2 cellular contexts compared by ENCODE assay signal in the genomic region with DNA sequence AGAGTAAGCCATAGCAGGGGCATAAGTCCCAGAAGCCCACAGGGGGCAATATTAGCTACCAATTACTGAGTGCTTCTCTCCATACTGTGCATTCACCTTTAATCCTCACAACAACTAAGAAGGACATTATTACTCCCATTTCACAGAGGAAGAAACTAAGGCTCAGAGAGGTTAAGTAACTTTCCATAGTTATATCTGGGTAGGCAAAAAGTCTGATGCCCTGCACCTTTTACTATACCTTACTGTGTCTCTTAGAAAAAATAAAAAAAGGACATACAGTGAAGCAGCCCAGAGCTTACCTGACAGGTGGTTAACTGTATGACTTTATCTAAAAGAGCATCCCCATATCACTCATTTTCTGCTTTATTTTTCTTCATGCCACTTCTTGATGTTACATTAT.
TF ChIP-seq lines count a peak whose summit lies in the region.

No MANE protein-coding gene starts in this region.

TF ChIP-seq in IMR-90, 13 proteins besides CTCF, POLR2A, EP300 and RAD21 (continued from another document):
- TF ChIP-seq CEBPB (IDR thresholded peaks at IDR 0.05; ENCODE audit: low read depth, low read length) (no peak), NFE2L2 (IDR thresholded peaks at IDR 0.05; ENCODE audit: low read depth, low read length) (no peak), SMC3 (IDR thresholded peaks at IDR 0.05; ENCODE audit: low read depth, low read length) (no peak), CHD1 (IDR thresholded peaks at IDR 0.05; ENCODE audit: low read depth, low read length) (no peak), FOS (IDR thresholded peaks at IDR 0.05; ENCODE audit: low read depth, low read length) (no peak), MXI1 (IDR thresholded peaks at IDR 0.05; ENCODE audit: borderline replicate concordance, low read depth, low read length) (no peak), MAFK (IDR thresholded peaks at IDR 0.05; ENCODE audit: low read depth, low read length) (no peak), MAZ (IDR thresholded peaks at IDR 0.05; ENCODE audit: borderline replicate concordance, low read depth, low read length) (no peak)
- TF ChIP-seq, protein P1, sequence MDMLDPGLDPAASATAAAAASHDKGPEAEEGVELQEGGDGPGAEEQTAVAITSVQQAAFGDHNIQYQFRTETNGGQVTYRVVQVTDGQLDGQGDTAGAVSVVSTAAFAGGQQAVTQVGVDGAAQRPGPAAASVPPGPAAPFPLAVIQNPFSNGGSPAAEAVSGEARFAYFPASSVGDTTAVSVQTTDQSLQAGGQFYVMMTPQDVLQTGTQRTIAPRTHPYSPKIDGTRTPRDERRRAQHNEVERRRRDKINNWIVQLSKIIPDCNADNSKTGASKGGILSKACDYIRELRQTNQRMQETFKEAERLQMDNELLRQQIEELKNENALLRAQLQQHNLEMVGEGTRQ (IDR thresholded peaks at IDR 0.05; ENCODE audit: low read depth, low read length), result no peak

TF ChIP-seq in SK-N-SH treated with all-trans-retinoic acid at 6 μM for 48 hours, 23 proteins besides CTCF, POLR2A, EP300 and RAD21:
- TF ChIP-seq, protein P2, sequence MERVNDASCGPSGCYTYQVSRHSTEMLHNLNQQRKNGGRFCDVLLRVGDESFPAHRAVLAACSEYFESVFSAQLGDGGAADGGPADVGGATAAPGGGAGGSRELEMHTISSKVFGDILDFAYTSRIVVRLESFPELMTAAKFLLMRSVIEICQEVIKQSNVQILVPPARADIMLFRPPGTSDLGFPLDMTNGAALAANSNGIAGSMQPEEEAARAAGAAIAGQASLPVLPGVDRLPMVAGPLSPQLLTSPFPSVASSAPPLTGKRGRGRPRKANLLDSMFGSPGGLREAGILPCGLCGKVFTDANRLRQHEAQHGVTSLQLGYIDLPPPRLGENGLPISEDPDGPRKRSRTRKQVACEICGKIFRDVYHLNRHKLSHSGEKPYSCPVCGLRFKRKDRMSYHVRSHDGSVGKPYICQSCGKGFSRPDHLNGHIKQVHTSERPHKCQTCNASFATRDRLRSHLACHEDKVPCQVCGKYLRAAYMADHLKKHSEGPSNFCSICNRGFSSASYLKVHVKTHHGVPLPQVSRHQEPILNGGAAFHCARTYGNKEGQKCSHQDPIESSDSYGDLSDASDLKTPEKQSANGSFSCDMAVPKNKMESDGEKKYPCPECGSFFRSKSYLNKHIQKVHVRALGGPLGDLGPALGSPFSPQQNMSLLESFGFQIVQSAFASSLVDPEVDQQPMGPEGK (CRISPR knock-in tag; IDR thresholded peaks at IDR 0.05; ENCODE audit: borderline replicate concordance), result no peak
- no peak for TF ChIP-seq ESRRG (CRISPR knock-in tag; IDR thresholded peaks at IDR 0.05)
- no peak for TF ChIP-seq ZNF8 (CRISPR knock-in tag; IDR thresholded peaks at IDR 0.05)
- no peak for TF ChIP-seq PPARA (CRISPR knock-in tag; IDR thresholded peaks at IDR 0.05; ENCODE audit: borderline replicate concordance)
- TF ChIP-seq, protein P3, sequence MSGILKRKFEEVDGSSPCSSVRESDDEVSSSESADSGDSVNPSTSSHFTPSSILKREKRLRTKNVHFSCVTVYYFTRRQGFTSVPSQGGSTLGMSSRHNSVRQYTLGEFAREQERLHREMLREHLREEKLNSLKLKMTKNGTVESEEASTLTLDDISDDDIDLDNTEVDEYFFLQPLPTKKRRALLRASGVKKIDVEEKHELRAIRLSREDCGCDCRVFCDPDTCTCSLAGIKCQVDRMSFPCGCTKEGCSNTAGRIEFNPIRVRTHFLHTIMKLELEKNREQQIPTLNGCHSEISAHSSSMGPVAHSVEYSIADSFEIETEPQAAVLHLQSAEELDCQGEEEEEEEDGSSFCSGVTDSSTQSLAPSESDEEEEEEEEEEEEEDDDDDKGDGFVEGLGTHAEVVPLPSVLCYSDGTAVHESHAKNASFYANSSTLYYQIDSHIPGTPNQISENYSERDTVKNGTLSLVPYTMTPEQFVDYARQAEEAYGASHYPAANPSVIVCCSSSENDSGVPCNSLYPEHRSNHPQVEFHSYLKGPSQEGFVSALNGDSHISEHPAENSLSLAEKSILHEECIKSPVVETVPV (CRISPR knock-in tag; IDR thresholded peaks at IDR 0.05), result no peak
- TF ChIP-seq, protein P4, sequence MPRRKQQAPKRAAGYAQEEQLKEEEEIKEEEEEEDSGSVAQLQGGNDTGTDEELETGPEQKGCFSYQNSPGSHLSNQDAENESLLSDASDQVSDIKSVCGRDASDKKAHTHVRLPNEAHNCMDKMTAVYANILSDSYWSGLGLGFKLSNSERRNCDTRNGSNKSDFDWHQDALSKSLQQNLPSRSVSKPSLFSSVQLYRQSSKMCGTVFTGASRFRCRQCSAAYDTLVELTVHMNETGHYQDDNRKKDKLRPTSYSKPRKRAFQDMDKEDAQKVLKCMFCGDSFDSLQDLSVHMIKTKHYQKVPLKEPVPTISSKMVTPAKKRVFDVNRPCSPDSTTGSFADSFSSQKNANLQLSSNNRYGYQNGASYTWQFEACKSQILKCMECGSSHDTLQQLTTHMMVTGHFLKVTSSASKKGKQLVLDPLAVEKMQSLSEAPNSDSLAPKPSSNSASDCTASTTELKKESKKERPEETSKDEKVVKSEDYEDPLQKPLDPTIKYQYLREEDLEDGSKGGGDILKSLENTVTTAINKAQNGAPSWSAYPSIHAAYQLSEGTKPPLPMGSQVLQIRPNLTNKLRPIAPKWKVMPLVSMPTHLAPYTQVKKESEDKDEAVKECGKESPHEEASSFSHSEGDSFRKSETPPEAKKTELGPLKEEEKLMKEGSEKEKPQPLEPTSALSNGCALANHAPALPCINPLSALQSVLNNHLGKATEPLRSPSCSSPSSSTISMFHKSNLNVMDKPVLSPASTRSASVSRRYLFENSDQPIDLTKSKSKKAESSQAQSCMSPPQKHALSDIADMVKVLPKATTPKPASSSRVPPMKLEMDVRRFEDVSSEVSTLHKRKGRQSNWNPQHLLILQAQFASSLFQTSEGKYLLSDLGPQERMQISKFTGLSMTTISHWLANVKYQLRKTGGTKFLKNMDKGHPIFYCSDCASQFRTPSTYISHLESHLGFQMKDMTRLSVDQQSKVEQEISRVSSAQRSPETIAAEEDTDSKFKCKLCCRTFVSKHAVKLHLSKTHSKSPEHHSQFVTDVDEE (CRISPR knock-in tag; IDR thresholded peaks at IDR 0.05), result no peak
- TF ChIP-seq, protein P5, sequence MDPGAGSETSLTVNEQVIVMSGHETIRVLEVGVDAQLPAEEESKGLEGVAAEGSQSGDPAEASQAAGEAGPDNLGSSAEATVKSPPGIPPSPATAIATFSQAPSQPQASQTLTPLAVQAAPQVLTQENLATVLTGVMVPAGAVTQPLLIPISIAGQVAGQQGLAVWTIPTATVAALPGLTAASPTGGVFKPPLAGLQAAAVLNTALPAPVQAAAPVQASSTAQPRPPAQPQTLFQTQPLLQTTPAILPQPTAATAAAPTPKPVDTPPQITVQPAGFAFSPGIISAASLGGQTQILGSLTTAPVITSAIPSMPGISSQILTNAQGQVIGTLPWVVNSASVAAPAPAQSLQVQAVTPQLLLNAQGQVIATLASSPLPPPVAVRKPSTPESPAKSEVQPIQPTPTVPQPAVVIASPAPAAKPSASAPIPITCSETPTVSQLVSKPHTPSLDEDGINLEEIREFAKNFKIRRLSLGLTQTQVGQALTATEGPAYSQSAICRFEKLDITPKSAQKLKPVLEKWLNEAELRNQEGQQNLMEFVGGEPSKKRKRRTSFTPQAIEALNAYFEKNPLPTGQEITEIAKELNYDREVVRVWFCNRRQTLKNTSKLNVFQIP (CRISPR knock-in tag; IDR thresholded peaks at IDR 0.05; ENCODE audit: borderline replicate concordance, low read depth), result no peak
- TF ChIP-seq, protein P6, sequence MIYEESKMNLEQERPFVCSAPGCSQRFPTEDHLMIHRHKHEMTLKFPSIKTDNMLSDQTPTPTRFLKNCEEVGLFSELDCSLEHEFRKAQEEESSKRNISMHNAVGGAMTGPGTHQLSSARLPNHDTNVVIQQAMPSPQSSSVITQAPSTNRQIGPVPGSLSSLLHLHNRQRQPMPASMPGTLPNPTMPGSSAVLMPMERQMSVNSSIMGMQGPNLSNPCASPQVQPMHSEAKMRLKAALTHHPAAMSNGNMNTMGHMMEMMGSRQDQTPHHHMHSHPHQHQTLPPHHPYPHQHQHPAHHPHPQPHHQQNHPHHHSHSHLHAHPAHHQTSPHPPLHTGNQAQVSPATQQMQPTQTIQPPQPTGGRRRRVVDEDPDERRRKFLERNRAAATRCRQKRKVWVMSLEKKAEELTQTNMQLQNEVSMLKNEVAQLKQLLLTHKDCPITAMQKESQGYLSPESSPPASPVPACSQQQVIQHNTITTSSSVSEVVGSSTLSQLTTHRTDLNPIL (CRISPR knock-in tag; IDR thresholded peaks at IDR 0.05; ENCODE audit: low read depth), result no peak
- no peak for TF ChIP-seq OSR1 (CRISPR knock-in tag; IDR thresholded peaks at IDR 0.05)
- TF ChIP-seq TOX (CRISPR knock-in tag; IDR thresholded peaks at IDR 0.05; ENCODE audit: borderline replicate concordance), result no peak
- no peak for TF ChIP-seq TCF4 (CRISPR knock-in tag; IDR thresholded peaks at IDR 0.05; ENCODE audit: borderline replicate concordance)
- TF ChIP-seq BACH2 (CRISPR knock-in tag; IDR thresholded peaks at IDR 0.05; ENCODE audit: borderline replicate concordance), result no peak
- TF ChIP-seq SNAI2 (CRISPR knock-in tag; IDR thresholded peaks at IDR 0.05), result no peak
- no peak for TF ChIP-seq ZFP3 (CRISPR knock-in tag; IDR thresholded peaks at IDR 0.05)
- no peak for TF ChIP-seq ISL1 (CRISPR knock-in tag; IDR thresholded peaks at IDR 0.05)
- no peak for TF ChIP-seq RARB (CRISPR knock-in tag; IDR thresholded peaks at IDR 0.05)
- no peak for TF ChIP-seq ZNF70 (CRISPR knock-in tag; IDR thresholded peaks at IDR 0.05)
- no peak for TF ChIP-seq GLIS3 (CRISPR knock-in tag; IDR thresholded peaks at IDR 0.05)
- TF ChIP-seq ZFP30 (CRISPR knock-in tag; IDR thresholded peaks at IDR 0.05), result no peak
